Comparison of ENCODE assay signal across 1 cellular context in genomic region chr7:76303829-76304505, GRCh38.
TF ChIP-seq lines count a peak whose summit lies in the region.

No MANE protein-coding gene starts in this region.

TF ChIP-seq in H1, 55 proteins besides CTCF, POLR2A, EP300 and RAD21 (continued from another document):
- TF ChIP-seq TCF12 (IDR thresholded peaks at IDR 0.05; ENCODE audit: low read depth, low read length) = no peak
